In genomic region chr9:77939149-77939668, GRCh38 we compare ENCODE assay signal across 27 cellular contexts.
DNase-seq lines count a peak whose midpoint lies in the region; ATAC-seq and TF ChIP-seq lines count a peak whose summit lies in the region.
"Had no signal": no experiment of that assay in that cellular context is flagged by ENCODE, and none has a peak within 500 bp of the region (broad histone marks: within the 10 kb centered on the region; RNA-seq: fewer than 3 reads in every experiment).

No MANE protein-coding gene starts in this region.

- TF ChIP-seq CTCF in fibroblast of villous mesenchyme (IDR thresholded peaks at IDR 0.05; ENCODE audit: insufficient read depth, low read depth, low read length), result no peak

- no peak overlapping the region for H3K4me3 ChIP-seq in fibroblast of villous mesenchyme (ENCODE audit: low read depth, low read length)
- H3K4me3 ChIP-seq: ovary, SK-N-MC had no signal

- peaks cover 3% of the 10 kb centered on the region for H3K9me3 Mint-ChIP-seq in stimulated activated naive CD8-positive, alpha-beta T cell treated with anti-CD3 and anti-CD28 coated beads, Interleukin-15, Interleukin-2, amounts not matched to agents 100 ng/mL and 50 ng/mL, for 24 hours
- H3K9me3 Mint-ChIP-seq in stimulated activated naive CD8-positive, alpha-beta T cell treated with anti-CD3 and anti-CD28 coated beads, Interleukin-15, amount 100 ng/mL, for 72 hours, result peaks cover 0 to 4% of the 10 kb centered on the region in 2 donors
- H3K9me3 Mint-ChIP-seq: activated CD8-positive, alpha-beta T cell treated with anti-CD3 and anti-CD28 coated beads for 36 hours; CD8-positive, alpha-beta T cell; central memory CD8-positive, alpha-beta T cell; nephron; stimulated activated naive B cell treated with anti-CD40 and anti-IgM and Interleukin-4, amounts not matched to agents 10 μg/mL and 1 μg/mL and 100 μg/mL, for 72 hours had no signal

- H3K27ac Mint-ChIP-seq in stimulated activated naive CD8-positive, alpha-beta T cell treated with anti-CD3 and anti-CD28 coated beads, Interleukin-15, Interleukin-2, amounts not matched to agents 100 ng/mL and 50 ng/mL, for 24 hours, result peak overlapping the region; percentile 45
- no peak overlapping the region for H3K27ac Mint-ChIP-seq in stimulated activated naive CD8-positive, alpha-beta T cell treated with anti-CD3 and anti-CD28 coated beads, Interleukin-15, amount 100 ng/mL, for 72 hours
- H3K27ac Mint-ChIP-seq: activated CD8-positive, alpha-beta T cell treated with anti-CD3 and anti-CD28 coated beads for 36 hours; activated naive CD4-positive, alpha-beta T cell treated with anti-CD3 and anti-CD28 coated beads, Interleukin-2, amount 50 U/mL, for 72 hours; B cell; CD8-positive, alpha-beta T cell; nephron; stimulated activated naive B cell treated with anti-CD40 and anti-IgM and Interleukin-4, amounts not matched to agents 10 μg/mL and 1 μg/mL and 100 μg/mL, for 72 hours had no signal

- DNase-seq in stimulated activated naive CD8-positive, alpha-beta T cell treated with anti-CD3 and anti-CD28 coated beads, Interleukin-15, amount 100 ng/mL, for 72 hours, result no peak
- DNase-seq in astrocyte of the hippocampus (ENCODE audit: low read depth, low spot score), result peak; percentile 27
- peak; percentile 18 for DNase-seq in fibroblast of villous mesenchyme (ENCODE audit: low read depth)
- no peak for DNase-seq in hippocampal formation (lab: John Stamatoyannopoulos, UW)
- DNase-seq: ACHN; activated CD8-positive, alpha-beta T cell treated with anti-CD3 and anti-CD28 coated beads for 36 hours; activated effector memory CD4-positive, alpha-beta T cell treated with Interleukin-2 at 50 U/mL for 16 hours; CD8-positive, alpha-beta T cell; hypothalamus; KG1; left colon; NCI-H1436; NCI-H2081 treated with DMSO at 0.1 percent for 48 hours; NCI-H2227 treated with DMSO at 0.1 percent for 48 hours; NK-92 treated with Interleukin-12 subunit alpha and Interleukin-12 subunit beta, amount 100 ng/mL, for 24 hours; ovary; PC-3; stimulated activated naive B cell treated with anti-CD40 and anti-IgM and Interleukin-4, amounts not matched to agents 10 μg/mL and 1 μg/mL and 100 μg/mL, for 72 hours; T-helper 1 cell had no signal

- H3K27me3 Mint-ChIP-seq in stimulated activated naive CD8-positive, alpha-beta T cell treated with anti-CD3 and anti-CD28 coated beads, Interleukin-15, Interleukin-2, amounts not matched to agents 100 ng/mL and 50 ng/mL, for 24 hours, result no peaks in the 10 kb centered on the region
- no peaks in the 10 kb centered on the region for H3K27me3 Mint-ChIP-seq in stimulated activated naive CD8-positive, alpha-beta T cell treated with anti-CD3 and anti-CD28 coated beads, Interleukin-15, amount 100 ng/mL, for 72 hours
- H3K27me3 Mint-ChIP-seq: activated CD8-positive, alpha-beta T cell treated with anti-CD3 and anti-CD28 coated beads for 36 hours; central memory CD8-positive, alpha-beta T cell had no signal

- no peak for ATAC-seq in stimulated activated naive CD8-positive, alpha-beta T cell treated with anti-CD3 and anti-CD28 coated beads, Interleukin-15, amount 100 ng/mL, for 72 hours
- no peak for ATAC-seq in GM19324 (IDR thresholded peaks at IDR 0.05; ENCODE audit: low FRiP score, unreplicated experiment)
- ATAC-seq in HG03280 (IDR thresholded peaks at IDR 0.05; ENCODE audit: unreplicated experiment), result no peak
- ATAC-seq: activated CD8-positive, alpha-beta T cell treated with anti-CD3 and anti-CD28 coated beads for 36 hours; CD8-positive, alpha-beta T cell; left colon; PC-3; stimulated activated naive B cell treated with anti-CD40 and anti-IgM and Interleukin-4, amounts not matched to agents 10 μg/mL and 1 μg/mL and 100 μg/mL, for 72 hours had no signal

- H3K4me1 Mint-ChIP-seq in stimulated activated naive CD8-positive, alpha-beta T cell treated with anti-CD3 and anti-CD28 coated beads, Interleukin-15, Interleukin-2, amounts not matched to agents 100 ng/mL and 50 ng/mL, for 24 hours (ENCODE audit: low read depth), result peaks cover 32% of the 10 kb centered on the region
- H3K4me1 Mint-ChIP-seq in stimulated activated naive CD8-positive, alpha-beta T cell treated with anti-CD3 and anti-CD28 coated beads, Interleukin-15, amount 100 ng/mL, for 72 hours, result peaks cover 26% of the 10 kb centered on the region
- H3K4me1 Mint-ChIP-seq: central memory CD8-positive, alpha-beta T cell had no signal

- H3K36me3 Mint-ChIP-seq in stimulated activated naive CD8-positive, alpha-beta T cell treated with anti-CD3 and anti-CD28 coated beads, Interleukin-15, Interleukin-2, amounts not matched to agents 100 ng/mL and 50 ng/mL, for 24 hours (ENCODE audit: low read depth), result no peaks in the 10 kb centered on the region
- H3K36me3 Mint-ChIP-seq: stimulated activated naive B cell treated with anti-CD40 and anti-IgM and Interleukin-4, amounts not matched to agents 10 μg/mL and 1 μg/mL and 100 μg/mL, for 72 hours had no signal

- no peak overlapping the region for H3K4me3 Mint-ChIP-seq in stimulated activated naive CD8-positive, alpha-beta T cell treated with anti-CD3 and anti-CD28 coated beads, Interleukin-15, Interleukin-2, amounts not matched to agents 100 ng/mL and 50 ng/mL, for 24 hours
- no peak overlapping the region for H3K4me3 Mint-ChIP-seq in stimulated activated naive CD8-positive, alpha-beta T cell treated with anti-CD3 and anti-CD28 coated beads, Interleukin-15, amount 100 ng/mL, for 72 hours
- H3K4me3 Mint-ChIP-seq: activated CD8-positive, alpha-beta T cell treated with anti-CD3 and anti-CD28 coated beads for 36 hours; B cell; CD8-positive, alpha-beta T cell; central memory CD8-positive, alpha-beta T cell; nephron; stimulated activated naive B cell treated with anti-CD40 and anti-IgM and Interleukin-4, amounts not matched to agents 10 μg/mL and 1 μg/mL and 100 μg/mL, for 72 hours had no signal

Comparison
In these comparisons a context has a peak if more than half of its experiments do, and no peak if none do; other contexts are left out.
1. DNase-seq: peak in astrocyte of the hippocampus (single experiment) and fibroblast of villous mesenchyme (single experiment); none in stimulated activated naive CD8-positive, alpha-beta T cell treated with anti-CD3 and anti-CD28 coated beads, Interleukin-15, amount 100 ng/mL, for 72 hours (0 of 2) and hippocampal formation (0 of 2).